29 cellular contexts compared by ENCODE assay signal in the genomic region with DNA sequence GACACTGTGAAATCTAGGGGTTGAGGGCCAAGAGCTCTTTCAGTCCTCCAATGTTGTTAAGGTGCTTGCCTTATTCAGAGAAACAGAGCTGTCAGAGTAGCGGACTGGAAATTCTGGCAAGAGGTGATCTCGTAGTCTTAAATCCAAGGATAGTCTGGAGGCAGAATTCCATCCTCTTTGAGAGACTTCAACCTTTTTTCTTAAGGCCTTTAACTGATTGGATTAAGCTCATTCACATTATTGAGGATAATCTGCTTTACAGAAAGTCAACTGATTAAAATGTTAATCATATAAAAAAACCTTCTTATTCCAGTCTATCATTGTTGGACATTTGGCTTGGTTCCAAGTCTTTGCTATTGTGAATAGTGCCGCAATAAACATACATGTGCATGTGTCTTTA.
"Had no signal": no experiment of that assay in that cellular context is flagged by ENCODE, and none has a peak within 500 bp of the region (broad histone marks: within the 10 kb centered on the region; RNA-seq: fewer than 3 reads in every experiment).

No MANE protein-coding gene starts in this region.

- FAIRE-seq: astrocyte had no signal

- ATAC-seq: activated CD8-positive, alpha-beta T cell treated with anti-CD3 and anti-CD28 coated beads for 36 hours; activated naive CD4-positive, alpha-beta T cell treated with anti-CD3 and anti-CD28 coated beads, Interleukin-2, amount 50 U/mL, for 72 hours; activated T-cell treated with anti-CD3 and anti-CD28 coated beads, Interleukin-2, amount 50 U/mL, for 72 hours; activated T-helper 17 cell treated with anti-CD3 and anti-CD28 coated beads, Interleukin-2, amount 50 U/mL, for 72 hours; body of pancreas; Panc1 had no signal

- DNase-seq: activated CD4-positive, alpha-beta T cell treated with anti-CD3 and anti-CD28 coated beads, Interleukin-2, amount 10 ng/mL, durations not matched to agents 24 days and 14 days; activated CD4-positive, alpha-beta T cell treated with anti-CD3 and anti-CD28 coated beads, Interleukin-2, amount 50 U/mL, for 4 hours; activated CD8-positive, alpha-beta T cell treated with anti-CD3 and anti-CD28 coated beads for 36 hours; activated gamma-delta T cell; activated naive CD4-positive, alpha-beta T cell treated with Interleukin-2 at 50 U/mL for 16 hours; activated T-cell treated with anti-CD3 and anti-CD28 coated beads, Interleukin-2, amount 50 U/mL, for 1 hour; activated T-cell treated with anti-CD3 and anti-CD28 coated beads, Interleukin-2, amount 50 U/mL, for 72 hours; adrenal gland; body of pancreas; Kasumi-1; MG63; NCI-H1048; NCI-H1105 treated with DMSO at 0.1 percent for 48 hours; NCI-H1436; NCI-H1694; NCI-H1930; NCI-H2081 treated with DMSO at 0.1 percent for 48 hours; NCI-H2171 treated with DMSO at 0.1 percent for 48 hours; NCI-H2227 treated with DMSO at 0.1 percent for 48 hours; NCI-H446; NCI-H510A treated with DMSO at 0.1 percent for 48 hours; NCI-H774; SHP77; SJCRH30; T1000 had no signal
